ENCODE assay signal across 29 cellular contexts in genomic region chr7:136424058-136424457, GRCh38.
"Had no signal": no experiment of that assay in that cellular context is flagged by ENCODE, and none has a peak within 500 bp of the region (broad histone marks: within the 10 kb centered on the region; RNA-seq: fewer than 3 reads in every experiment).

No MANE protein-coding gene starts in this region.

- H3K36me3 ChIP-seq: stomach, suprapubic skin, thoracic aorta, thyroid gland, tibial artery, tibial nerve, transverse colon, upper lobe of left lung, upper lobe of right lung, uterus, vagina had no signal

- H3K36me3 Mint-ChIP-seq: stimulated activated effector memory CD8-positive, alpha-beta T cell treated with anti-CD3 and anti-CD28 coated beads, Interleukin-12 subunit alpha, Interleukin-12 subunit beta, amount 100 ng/mL, for 72 hours; stimulated activated memory B cell treated with anti-CD40 and anti-IgM and Interleukin-4, amounts not matched to agents 10 μg/mL and 1 μg/mL and 100 μg/mL, for 72 hours; stimulated activated naive B cell treated with anti-CD40 and anti-IgM and Interleukin-4, amounts not matched to agents 10 μg/mL and 1 μg/mL and 100 μg/mL, for 72 hours; type B pancreatic cell had no signal

- H3K27ac Mint-ChIP-seq: stimulated activated effector memory CD8-positive, alpha-beta T cell treated with anti-CD3 and anti-CD28 coated beads, Interleukin-12 subunit alpha, Interleukin-12 subunit beta, amount 100 ng/mL, for 72 hours; stimulated activated memory B cell treated with anti-CD40 and anti-IgM and Interleukin-4, amounts not matched to agents 10 μg/mL and 1 μg/mL and 100 μg/mL, for 72 hours; stimulated activated naive B cell treated with anti-CD40 and anti-IgM and Interleukin-4, amounts not matched to agents 10 μg/mL and 1 μg/mL and 100 μg/mL, for 72 hours; stimulated activated naive CD8-positive, alpha-beta T cell treated with anti-CD3 and anti-CD28 coated beads, Interleukin-15, amount 100 ng/mL, for 72 hours; stimulated activated naive CD8-positive, alpha-beta T cell treated with anti-CD3 and anti-CD28 coated beads, Interleukin-15, Interleukin-2, amounts not matched to agents 100 ng/mL and 50 ng/mL, for 24 hours; type B pancreatic cell had no signal

- H3K4me3 Mint-ChIP-seq: stimulated activated effector memory CD8-positive, alpha-beta T cell treated with anti-CD3 and anti-CD28 coated beads, Interleukin-12 subunit alpha, Interleukin-12 subunit beta, amount 100 ng/mL, for 72 hours; stimulated activated memory B cell treated with anti-CD40 and anti-IgM and Interleukin-4, amounts not matched to agents 10 μg/mL and 1 μg/mL and 100 μg/mL, for 72 hours; stimulated activated naive B cell treated with anti-CD40 and anti-IgM and Interleukin-4, amounts not matched to agents 10 μg/mL and 1 μg/mL and 100 μg/mL, for 72 hours; stimulated activated naive CD8-positive, alpha-beta T cell treated with anti-CD3 and anti-CD28 coated beads, Interleukin-15, amount 100 ng/mL, for 72 hours; stimulated activated naive CD8-positive, alpha-beta T cell treated with anti-CD3 and anti-CD28 coated beads, Interleukin-15, Interleukin-2, amounts not matched to agents 100 ng/mL and 50 ng/mL, for 24 hours; type B pancreatic cell had no signal

- H3K27me3 Mint-ChIP-seq: stimulated activated memory B cell treated with anti-CD40 and anti-IgM and Interleukin-4, amounts not matched to agents 10 μg/mL and 1 μg/mL and 100 μg/mL, for 72 hours; stimulated activated naive B cell treated with anti-CD40 and anti-IgM and Interleukin-4, amounts not matched to agents 10 μg/mL and 1 μg/mL and 100 μg/mL, for 72 hours; stimulated activated naive CD8-positive, alpha-beta T cell treated with anti-CD3 and anti-CD28 coated beads, Interleukin-15, amount 100 ng/mL, for 72 hours; stimulated activated naive CD8-positive, alpha-beta T cell treated with anti-CD3 and anti-CD28 coated beads, Interleukin-15, Interleukin-2, amounts not matched to agents 100 ng/mL and 50 ng/mL, for 24 hours; type B pancreatic cell had no signal

- H3K4me3 ChIP-seq: stomach, suprapubic skin, testis, thoracic aorta, thyroid gland, tibial artery, tibial nerve, transverse colon, upper lobe of left lung, upper lobe of right lung, uterus, vagina had no signal

- FAIRE-seq: urothelium cell line had no signal

- DNase-seq: stimulated activated CD4-positive, alpha-beta T cell treated with anti-CD3 and anti-CD28 coated beads, Interleukin-2, amount 100 ng/mL, for 48 hours; stimulated activated CD4-positive, alpha-beta T cell treated with anti-CD3 and anti-CD28 coated beads, Interleukin-4, amount 100 ng/mL, for 1 hour; stimulated activated CD4-positive, alpha-beta T cell treated with anti-CD3 and anti-CD28 coated beads, Interleukin-4, amount 100 ng/mL, for 24 hours; stimulated activated CD4-positive, alpha-beta T cell treated with anti-CD3 and anti-CD28 coated beads, Interleukin-4, amount 100 ng/mL, for 4 hours; stimulated activated CD8-positive, alpha-beta memory T cell treated with anti-CD3 and anti-CD28 coated beads, Interleukin-4, amount 100 ng/mL, for 48 hours; stimulated activated naive B cell treated with anti-CD40 and anti-IgM and Interleukin-4, amounts not matched to agents 10 μg/mL and 1 μg/mL and 100 μg/mL, for 72 hours; stimulated activated naive CD4-positive, alpha-beta T cell; stimulated activated naive CD4-positive, alpha-beta T cell treated with Interleukin-2 at 50 U/mL for 16 hours; stimulated activated naive CD8-positive, alpha-beta T cell treated with anti-CD3 and anti-CD28 coated beads, Interleukin-15, amount 100 ng/mL, for 72 hours; stimulated activated naive CD8-positive, alpha-beta T cell treated with anti-CD3 and anti-CD28 coated beads, Interleukin-15, Interleukin-2, amounts not matched to agents 100 U/mL and 50 U/mL, for 24 hours; stomach; substantia nigra; testis; thyroid gland; tibial artery; transverse colon; trophoblast cell; upper lobe of left lung; upper lobe of right lung; uterus had no signal

- H3K4me1 Mint-ChIP-seq: stimulated activated effector memory CD8-positive, alpha-beta T cell treated with anti-CD3 and anti-CD28 coated beads, Interleukin-12 subunit alpha, Interleukin-12 subunit beta, amount 100 ng/mL, for 72 hours; stimulated activated memory B cell treated with anti-CD40 and anti-IgM and Interleukin-4, amounts not matched to agents 10 μg/mL and 1 μg/mL and 100 μg/mL, for 72 hours; stimulated activated naive B cell treated with anti-CD40 and anti-IgM and Interleukin-4, amounts not matched to agents 10 μg/mL and 1 μg/mL and 100 μg/mL, for 72 hours; stimulated activated naive CD8-positive, alpha-beta T cell treated with anti-CD3 and anti-CD28 coated beads, Interleukin-15, amount 100 ng/mL, for 72 hours had no signal

- H3K9me3 ChIP-seq: stomach, suprapubic skin, testis, thoracic aorta, thyroid gland, tibial artery, tibial nerve, transverse colon, upper lobe of left lung, upper lobe of right lung, uterus, vagina had no signal

- H3K4me1 ChIP-seq: stomach, suprapubic skin, testis, thyroid gland, tibial artery, tibial nerve, transverse colon, upper lobe of left lung, upper lobe of right lung, uterus, vagina had no signal

- H3K27ac ChIP-seq: stomach, suprapubic skin, testis, thoracic aorta, thyroid gland, tibial artery, tibial nerve, transverse colon, upper lobe of left lung, upper lobe of right lung, uterus, vagina had no signal

- H3K9me3 Mint-ChIP-seq: type B pancreatic cell had no signal

- ATAC-seq: stimulated activated effector memory CD8-positive, alpha-beta T cell treated with anti-CD3 and anti-CD28 coated beads, Interleukin-12 subunit alpha, Interleukin-12 subunit beta, amount 100 ng/mL, for 72 hours; stimulated activated memory B cell treated with anti-CD40 and anti-IgM and Interleukin-4, amounts not matched to agents 10 μg/mL and 1 μg/mL and 100 μg/mL, for 72 hours; stimulated activated naive B cell treated with anti-CD40 and anti-IgM and Interleukin-4, amounts not matched to agents 10 μg/mL and 1 μg/mL and 100 μg/mL, for 72 hours; stimulated activated naive CD8-positive, alpha-beta T cell treated with anti-CD3 and anti-CD28 coated beads, Interleukin-15, amount 100 ng/mL, for 72 hours; stimulated activated naive CD8-positive, alpha-beta T cell treated with anti-CD3 and anti-CD28 coated beads, Interleukin-15, Interleukin-2, amounts not matched to agents 100 U/mL and 50 U/mL, for 24 hours; upper lobe of right lung had no signal

- H3K27me3 ChIP-seq: stomach, suprapubic skin, testis, thyroid gland, tibial artery, tibial nerve, transverse colon, upper lobe of left lung, upper lobe of right lung, uterus, vagina had no signal
